Comparison of ENCODE assay signal across 22 cellular contexts in the genomic region with DNA sequence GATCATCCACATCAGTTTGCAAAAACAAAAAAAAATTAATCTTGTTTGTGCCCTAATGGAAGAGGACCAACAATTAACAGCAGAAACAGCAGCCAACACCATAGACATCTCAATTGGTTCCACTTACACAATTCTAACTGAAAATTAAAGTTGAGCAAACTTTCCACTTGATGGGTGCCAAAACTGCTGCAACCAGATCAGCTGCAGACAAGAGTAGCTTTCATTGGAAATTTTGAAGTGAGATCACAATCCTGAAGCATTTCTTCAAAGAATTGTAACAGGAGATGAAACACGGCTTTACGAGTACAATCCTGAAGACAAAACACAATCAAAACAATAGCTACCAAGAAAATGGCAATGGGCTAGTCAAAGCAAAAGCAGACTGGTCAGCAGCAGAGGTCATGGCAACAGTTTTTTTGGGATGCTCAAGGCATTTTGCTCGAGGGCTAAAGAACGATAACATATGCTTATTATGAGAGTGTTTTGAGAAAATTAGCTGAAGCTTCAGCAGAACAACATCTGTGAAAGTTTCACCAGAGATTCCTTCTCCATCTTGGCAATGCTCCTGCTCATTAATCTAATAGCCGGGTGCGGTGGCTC.
"Had no signal": no experiment of that assay in that cellular context is flagged by ENCODE, and none has a peak within 500 bp of the region (broad histone marks: within the 10 kb centered on the region; RNA-seq: fewer than 3 reads in every experiment).

No MANE protein-coding gene starts in this region.

- H2AFZ ChIP-seq: neural progenitor cell had no signal

- H3K9me3 ChIP-seq: breast epithelium, esophagus muscularis mucosa, thyroid gland had no signal

- DNase-seq: activated CD4-positive, alpha-beta T cell treated with anti-CD3 and anti-CD28 coated beads, Interleukin-2, amount 10 ng/mL, durations not matched to agents 7 days and 5 days; activated CD8-positive, alpha-beta memory T cell treated with anti-CD3 and anti-CD28 coated beads, Interleukin-2, amount 50 U/mL, for 4 hours; activated effector memory CD4-positive, alpha-beta T cell treated with Interleukin-2 at 50 U/mL for 16 hours; activated naive CD4-positive, alpha-beta T cell treated with anti-CD3 and anti-CD28 coated beads, Interleukin-2, amount 50 U/mL, for 16 hours; activated T-cell treated with anti-CD3 and anti-CD28 coated beads, Interleukin-2, amount 50 U/mL, for 48 hours; effector CD4-positive, alpha-beta T cell; foreskin keratinocyte; kidney; midbrain; stimulated activated CD4-positive, alpha-beta T cell treated with anti-CD3 and anti-CD28 coated beads, Interleukin-12 subunit alpha, Interleukin-12 subunit beta, amount 100 ng/mL, for 4 hours; stimulated activated CD4-positive, alpha-beta T cell treated with anti-CD3 and anti-CD28 coated beads, Interleukin-1b, Interleukin-23, amount 100 ng/mL, for 48 hours; stimulated activated CD8-positive, alpha-beta memory T cell treated with anti-CD3 and anti-CD28 coated beads, Interleukin-4, amount 100 ng/mL, for 48 hours; stimulated activated naive CD4-positive, alpha-beta T cell; thyroid gland had no signal

- H3K36me3 ChIP-seq: breast epithelium, esophagus muscularis mucosa, neural progenitor cell, thyroid gland had no signal

- H3K4me1 ChIP-seq: breast epithelium had no signal

- H3K27me3 Mint-ChIP-seq: progenitor cell of endocrine pancreas had no signal

- H3K36me3 Mint-ChIP-seq: neural progenitor cell had no signal

- H3K4me3 ChIP-seq: breast epithelium, neural progenitor cell, thyroid gland had no signal

- H3K27me3 ChIP-seq: breast epithelium, esophagus muscularis mucosa, foreskin keratinocyte, neural progenitor cell, thyroid gland had no signal

- ATAC-seq: activated CD4-positive, CD25-positive, alpha-beta regulatory T cell treated with anti-CD3 and anti-CD28 coated beads, Interleukin-2, amount 50 U/mL, for 24 hours; foreskin keratinocyte; left lobe of liver had no signal

- H3K9ac ChIP-seq: neural progenitor cell had no signal

- FAIRE-seq: astrocyte, kidney had no signal

- H3K27ac ChIP-seq: foreskin keratinocyte, neural progenitor cell, thyroid gland had no signal

- H3K4me3 Mint-ChIP-seq: activated CD4-positive, alpha-beta T cell treated with anti-CD3 and anti-CD28 coated beads, Interleukin-2, amount 10 ng/mL, durations not matched to agents 7 days and 5 days; neural progenitor cell; T-helper 1 cell treated with Interleukin-12 subunit alpha and Interleukin-12 subunit beta and Interleukin-4 antibody, amounts not matched to agents 30 μg/mL and 1 μg/mL, for 36 hours had no signal

- H3K27ac Mint-ChIP-seq: activated CD4-positive, alpha-beta T cell treated with anti-CD3 and anti-CD28 coated beads, Interleukin-2, amount 10 ng/mL, durations not matched to agents 7 days and 5 days; neural progenitor cell; progenitor cell of endocrine pancreas; T-helper 1 cell treated with Interleukin-12 subunit alpha and Interleukin-12 subunit beta and Interleukin-4 antibody, amounts not matched to agents 30 μg/mL and 1 μg/mL, for 36 hours had no signal

- H3K9me3 Mint-ChIP-seq: activated CD4-positive, alpha-beta T cell treated with anti-CD3 and anti-CD28 coated beads, Interleukin-2, amount 10 ng/mL, durations not matched to agents 7 days and 5 days; neural progenitor cell; T-helper 1 cell treated with Interleukin-12 subunit alpha and Interleukin-12 subunit beta and Interleukin-4 antibody, amounts not matched to agents 30 μg/mL and 1 μg/mL, for 36 hours had no signal

- H3K4me2 ChIP-seq: neural progenitor cell had no signal
